Comparison of ENCODE assay signal across 5 cellular contexts in the genomic region with DNA sequence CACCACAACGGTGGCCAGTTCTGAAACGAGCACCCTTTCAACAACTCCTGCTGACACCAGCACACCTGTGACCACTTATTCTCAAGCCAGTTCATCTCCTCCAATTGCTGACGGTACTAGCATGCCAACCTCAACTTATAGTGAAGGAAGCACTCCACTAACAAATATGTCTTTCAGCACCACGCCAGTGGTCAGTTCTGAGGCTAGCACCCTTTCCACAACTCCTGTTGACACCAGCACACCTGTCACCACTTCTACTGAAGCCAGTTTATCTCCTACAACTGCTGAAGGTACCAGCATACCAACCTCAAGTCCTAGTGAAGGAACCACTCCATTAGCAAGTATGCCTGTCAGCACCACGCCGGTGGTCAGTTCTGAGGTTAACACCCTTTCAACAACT. TPM values are rescaled to one million over a fixed set of nuclear protein-coding genes. Genes with fewer than 3 reads are reported as not detected.
"Had no signal": no experiment of that assay in that cellular context is flagged by ENCODE, and none has a peak within 500 bp of the region (broad histone marks: within the 10 kb centered on the region; RNA-seq: fewer than 3 reads in every experiment).

No MANE protein-coding gene starts in this region.

RNA-seq across cellular contexts. Expression of a gene that starts 21.4 kb away (rescaled TPM):
- total RNA-seq: HepG2, HT1080, IMR-90, K562 had no signal
- polyA plus RNA-seq: HepG2, IgD-negative memory B cell, K562 had no signal
